ENCODE assay signal across 18 cellular contexts in the genomic region with DNA sequence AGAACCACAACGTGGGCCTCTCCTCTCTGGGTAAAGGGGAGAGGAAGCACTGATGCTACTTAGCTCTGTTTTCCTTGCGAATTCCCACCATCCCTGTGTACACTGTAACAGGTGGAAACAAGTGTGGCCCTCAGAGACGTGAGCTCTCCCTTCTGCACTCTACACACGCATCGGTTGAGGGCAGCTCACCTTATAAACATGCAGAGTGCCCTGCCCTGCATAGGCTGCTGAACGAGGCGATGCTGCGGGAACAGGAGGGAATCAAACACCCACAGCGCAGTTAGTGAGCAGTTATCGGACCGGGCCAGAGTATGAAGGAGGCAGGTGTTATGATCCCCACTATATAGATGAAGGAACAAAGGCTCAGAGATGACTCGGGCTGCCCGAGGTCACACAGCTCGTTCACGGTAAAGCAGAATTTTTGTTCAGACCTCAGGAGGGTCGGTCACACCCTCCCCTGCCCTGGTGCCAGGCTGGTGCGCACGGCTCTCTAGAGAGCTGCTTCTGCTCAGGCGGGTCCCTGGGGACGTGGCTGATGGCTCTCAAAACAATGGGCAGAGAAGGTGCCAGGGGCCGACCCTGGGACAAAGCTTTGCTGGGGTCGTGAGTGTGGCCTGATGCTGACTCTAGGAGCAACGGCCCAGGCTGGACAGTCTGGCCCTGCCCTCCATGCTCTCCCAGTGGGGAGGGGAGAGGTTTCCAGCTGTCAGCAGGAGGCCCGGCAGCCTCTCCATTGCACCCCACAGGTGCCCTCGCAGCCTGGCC.
"Had no signal": no experiment of that assay in that cellular context is flagged by ENCODE, and none has a peak within 500 bp of the region (broad histone marks: within the 10 kb centered on the region; RNA-seq: fewer than 3 reads in every experiment).

No MANE protein-coding gene starts in this region.

- H3K27me3 Mint-ChIP-seq: activated naive CD8-positive, alpha-beta T cell treated with anti-CD3 and anti-CD28 coated beads for 36 hours; stimulated activated naive CD8-positive, alpha-beta T cell treated with anti-CD3 and anti-CD28 coated beads, Interleukin-15, Interleukin-2, amounts not matched to agents 100 ng/mL and 50 ng/mL, for 24 hours had no signal

- H3K9me3 ChIP-seq: breast epithelium, esophagus squamous epithelium, neutrophil, prostate gland, testis had no signal

- DNase-seq: activated CD4-positive, alpha-beta T cell treated with anti-CD3 and anti-CD28 coated beads, Interleukin-2, amount 50 U/mL, for 4 hours; activated CD4-positive, CD25-positive, alpha-beta regulatory T cell treated with anti-CD3 and anti-CD28 coated beads, Interleukin-2, amount 50 U/mL, for 72 hours; activated gamma-delta T cell; activated naive CD8-positive, alpha-beta T cell treated with anti-CD3 and anti-CD28 coated beads for 36 hours; activated T-cell treated with anti-CD3 and anti-CD28 coated beads, Interleukin-2, amount 50 U/mL, for 1 hour; anterior cingulate cortex; esophagus squamous epithelium; foreskin fibroblast; islet precursor cell; stimulated activated CD4-positive, alpha-beta T cell treated with anti-CD3 and anti-CD28 coated beads, Interleukin-4, amount 100 ng/mL, for 1 hour; stimulated activated CD8-positive, alpha-beta memory T cell treated with anti-CD3 and anti-CD28 coated beads, Interleukin-4, amount 100 ng/mL, for 48 hours; testis had no signal

- H3K4me1 ChIP-seq: breast epithelium, prostate gland, testis had no signal

- H3K27ac ChIP-seq: breast epithelium, esophagus squamous epithelium, neutrophil, prostate gland, testis had no signal

- H3K36me3 Mint-ChIP-seq: activated naive CD8-positive, alpha-beta T cell treated with anti-CD3 and anti-CD28 coated beads for 36 hours had no signal

- H3K4me3 Mint-ChIP-seq: activated naive CD8-positive, alpha-beta T cell treated with anti-CD3 and anti-CD28 coated beads for 36 hours; stimulated activated naive CD8-positive, alpha-beta T cell treated with anti-CD3 and anti-CD28 coated beads, Interleukin-15, Interleukin-2, amounts not matched to agents 100 ng/mL and 50 ng/mL, for 24 hours; T-helper 1 cell treated with Interleukin-12 subunit alpha and Interleukin-12 subunit beta and Interleukin-4 antibody, amounts not matched to agents 30 μg/mL and 1 μg/mL, for 36 hours had no signal

- H3K4me3 ChIP-seq: breast epithelium, esophagus squamous epithelium, prostate gland, testis had no signal

- H3K27ac Mint-ChIP-seq: activated naive CD8-positive, alpha-beta T cell treated with anti-CD3 and anti-CD28 coated beads for 36 hours; stimulated activated naive CD8-positive, alpha-beta T cell treated with anti-CD3 and anti-CD28 coated beads, Interleukin-15, Interleukin-2, amounts not matched to agents 100 ng/mL and 50 ng/mL, for 24 hours; T-helper 1 cell treated with Interleukin-12 subunit alpha and Interleukin-12 subunit beta and Interleukin-4 antibody, amounts not matched to agents 30 μg/mL and 1 μg/mL, for 36 hours had no signal

- H3K27me3 ChIP-seq: breast epithelium, esophagus squamous epithelium, neutrophil, testis had no signal

- H3K36me3 ChIP-seq: breast epithelium, prostate gland had no signal

- H3K9me3 Mint-ChIP-seq: activated naive CD8-positive, alpha-beta T cell treated with anti-CD3 and anti-CD28 coated beads for 36 hours; stimulated activated naive CD8-positive, alpha-beta T cell treated with anti-CD3 and anti-CD28 coated beads, Interleukin-15, Interleukin-2, amounts not matched to agents 100 ng/mL and 50 ng/mL, for 24 hours; T-helper 1 cell treated with Interleukin-12 subunit alpha and Interleukin-12 subunit beta and Interleukin-4 antibody, amounts not matched to agents 30 μg/mL and 1 μg/mL, for 36 hours had no signal

- FAIRE-seq: urothelium cell line had no signal
